Comparison of ENCODE assay signal across 8 cellular contexts in the genomic region with DNA sequence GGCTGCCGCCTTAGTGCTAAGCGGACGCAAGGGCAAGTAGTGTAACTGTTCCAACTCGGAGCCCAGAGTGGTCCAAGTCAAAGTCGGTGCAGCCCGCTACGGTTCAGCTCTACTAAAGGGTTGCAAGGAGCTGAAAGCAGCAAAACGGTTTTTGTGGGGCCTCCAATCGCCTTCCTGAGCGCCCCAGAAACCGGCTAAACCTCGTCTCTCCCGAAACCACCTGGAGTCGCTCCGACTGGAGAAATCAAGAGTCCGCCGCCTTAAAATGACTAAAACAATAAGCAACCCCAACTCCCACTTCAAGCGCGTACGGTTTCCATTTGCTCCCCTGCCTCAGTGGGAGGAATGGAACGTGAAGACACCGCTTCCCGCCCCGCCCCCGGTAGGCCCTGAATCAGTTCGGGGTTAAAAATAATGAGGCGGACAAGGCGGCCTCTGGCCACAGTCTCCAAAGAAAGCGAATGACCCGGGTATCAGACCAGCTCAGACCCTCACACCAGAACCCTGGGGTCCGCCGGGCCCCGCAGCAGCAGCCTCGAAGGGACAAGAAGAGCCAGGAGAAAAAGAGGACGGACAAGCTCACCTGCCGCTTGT. TPM values are rescaled to one million over a fixed set of nuclear protein-coding genes. Genes with fewer than 3 reads are reported as not detected.
DNase-seq lines count a peak whose midpoint lies in the region; ATAC-seq, FAIRE-seq and TF ChIP-seq lines count a peak whose summit lies in the region.

No MANE protein-coding gene starts in this region.

- no peak for FAIRE-seq in urothelium cell line (lab: Jason Lieb, UNC)

- in situ Hi-C loops in KBM-7 (cut with MboI; ENCODE audit: low pct_unique_long_range_greater_than_20kb, low sequenced_read_pairs): no loop called here

- peaks cover 62 to 71% of the 10 kb centered on the region in 2 experiments for H3K4me1 ChIP-seq in neutrophil (ENCODE audit: control insufficient read depth in 1 of 2, insufficient read depth in 1 of 2, low read depth in 1 of 2, low read length in 1 of 2)

- peak overlapping the region; percentile 99 for H3K27ac ChIP-seq in neutrophil

- TF ChIP-seq CTCF in fibroblast of the aortic adventitia (IDR thresholded peaks at IDR 0.05; ENCODE audit: insufficient read depth, low read length) (no peak), neutrophil (IDR thresholded peaks at IDR 0.05) (no peak)

- no peaks in the 10 kb centered on the region for H3K27me3 ChIP-seq in neutrophil

- ATAC-seq in activated CD4-positive, CD25-positive, alpha-beta regulatory T cell treated with anti-CD3 and anti-CD28 coated beads, Interleukin-2, amount 50 U/mL, for 24 hours: no peak

- H3K36me3 ChIP-seq in neutrophil: peaks cover 9% of the 10 kb centered on the region

- H3K9me3 ChIP-seq in neutrophil: no peaks in the 10 kb centered on the region

- DNase-seq in activated CD4-positive, CD25-positive, alpha-beta regulatory T cell treated with anti-CD3 and anti-CD28 coated beads, Interleukin-2, amount 50 U/mL, for 72 hours: peak; percentile 48
- DNase-seq in LHCN-M2 (ENCODE audit: low read depth): peak; percentile 19
- DNase-seq in activated T-cell treated with anti-CD3 and anti-CD28 coated beads for 4 hours: peak; percentile 25
- DNase-seq in fibroblast of the aortic adventitia (ENCODE audit: low read depth): peak; percentile 44
- peak; percentile 15 for DNase-seq in urothelium cell line (ENCODE audit: low spot score)
- no peak for DNase-seq in KBM-7

- H3K4me3 ChIP-seq in fibroblast of the aortic adventitia (ENCODE audit: low read depth, low read length) (peak overlapping the region; percentile 91), neutrophil (ENCODE audit: low read depth in 1 of 2, low read length in 1 of 2) (peak overlapping the region; percentile 83 to 91)

RNA-seq across cellular contexts. Expression of a gene that starts 0.4 kb away (rescaled TPM):
- total RNA-seq in LHCN-M2 (2014; rRNA removed): 215 and 239 TPM in 2 replicates
- polyA plus RNA-seq in LHCN-M2 (2012): 173 TPM
- total RNA-seq in fibroblast of the aortic adventitia (ENCODE audit: low replicate concordance): 292 and 299 TPM in 2 replicates

RNA-seq across cellular contexts. Expression of a gene that starts 32.9 kb away (rescaled TPM):
- total RNA-seq in LHCN-M2 (2014; rRNA removed): 9.2 and 12.2 TPM in 2 replicates
- polyA plus RNA-seq in LHCN-M2 (2012): 15.5 TPM
- 7.4 and 11.7 TPM in 2 replicates for total RNA-seq in fibroblast of the aortic adventitia (ENCODE audit: low replicate concordance)

RNA-seq across cellular contexts. Expression of a gene that starts 57.5 kb away (rescaled TPM):
- total RNA-seq in LHCN-M2 (2014; rRNA removed) (4.0 and 5.9 TPM in 2 replicates), fibroblast of the aortic adventitia (ENCODE audit: low replicate concordance) (4.1 TPM in 1 of 2 replicates, not detected in the other)
- polyA plus RNA-seq in LHCN-M2 (2012): 4.3 TPM
